In the genomic region with DNA sequence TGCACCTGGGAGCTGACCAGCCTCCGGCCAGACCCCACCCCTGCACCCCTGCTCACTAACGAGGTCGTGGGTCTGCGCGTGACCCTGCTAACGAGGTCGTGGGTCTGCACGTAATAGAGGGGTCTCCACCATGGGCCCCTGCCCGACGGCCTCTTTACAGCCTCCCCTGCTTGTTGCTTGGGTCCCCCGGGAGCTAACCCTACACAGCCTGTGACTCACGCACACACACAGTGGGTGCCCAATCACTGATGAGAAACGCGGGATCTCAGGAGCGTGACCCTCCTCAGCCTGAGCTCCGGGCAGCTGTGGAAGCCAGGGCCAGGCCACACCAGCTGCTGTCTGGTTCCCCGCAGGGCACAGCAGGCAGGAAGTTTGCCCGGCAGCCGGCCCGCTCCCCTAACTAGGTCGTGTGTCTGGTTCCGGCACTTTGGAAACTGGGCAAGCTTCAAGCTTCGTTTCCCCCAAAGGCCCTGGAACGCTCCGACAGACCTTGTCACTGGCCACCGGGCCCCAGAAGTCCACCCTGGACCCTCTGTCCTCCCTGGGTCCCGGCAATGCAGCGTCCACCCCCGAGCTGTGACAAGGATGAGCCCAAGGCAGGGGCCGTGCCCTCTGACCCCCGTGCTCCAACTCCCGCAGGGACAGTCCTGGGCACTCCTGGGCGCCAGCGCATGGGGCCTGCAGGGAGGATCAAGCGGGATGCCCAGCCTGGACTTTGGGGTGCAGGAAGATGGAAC, we compare ENCODE assay signal across 11 cellular contexts. TPM values are rescaled to one million over a fixed set of nuclear protein-coding genes. Genes with fewer than 3 reads are reported as not detected.
A peak's percentile ranks its signal among the peaks of the same experiment; 100 is the strongest.
DNase-seq lines count a peak whose midpoint lies in the region; ATAC-seq, FAIRE-seq and TF ChIP-seq lines count a peak whose summit lies in the region.
"Had no signal": no experiment of that assay in that cellular context is flagged by ENCODE, and none has a peak within 500 bp of the region (broad histone marks: within the 10 kb centered on the region; RNA-seq: fewer than 3 reads in every experiment).

No MANE protein-coding gene starts in this region.

- intact Hi-C loops in activated CD8-positive, alpha-beta T cell treated with anti-CD3 and anti-CD28 coated beads for 36 hours (cut with micrococcal nuclease), result no loop called here
- intact Hi-C loops in ascending aorta (cut with DNase I), result no loop called here

- peaks cover 19% of the 10 kb centered on the region for H3K4me1 Mint-ChIP-seq in activated CD8-positive, alpha-beta T cell treated with anti-CD3 and anti-CD28 coated beads, Interleukin-2, amount 10 ng/mL, durations not matched to agents 7 days and 5 days (ENCODE audit: low read depth)
- H3K4me1 Mint-ChIP-seq in activated CD8-positive, alpha-beta T cell treated with anti-CD3 and anti-CD28 coated beads for 36 hours (ENCODE audit: low read depth), result peaks cover 17% of the 10 kb centered on the region
- H3K4me1 Mint-ChIP-seq in stimulated activated memory B cell treated with anti-CD40 and anti-IgM and Interleukin-4, amounts not matched to agents 10 μg/mL and 1 μg/mL and 100 μg/mL, for 72 hours, result peaks cover 42% of the 10 kb centered on the region

- no peaks in the 10 kb centered on the region for H4K20me1 ChIP-seq in OCI-LY1 (ENCODE audit: insufficient read depth, low read length)

- POLR2A ChIA-PET in activated CD8-positive, alpha-beta T cell treated with anti-CD3 and anti-CD28 coated beads, Interleukin-2, amount 10 ng/mL, durations not matched to agents 7 days and 5 days (lab: Charles Lee), result interaction anchor here (1.1 to 3.4 kb wide), 4 partner anchors 13 to 246 kb away, joined by 3 to 22 read pairs (median 14); partner anchors contain the start of gene PPDPF
- POLR2A ChIA-PET in activated CD8-positive, alpha-beta T cell treated with anti-CD3 and anti-CD28 coated beads for 36 hours (lab: Charles Lee), result interaction anchor here (0.8 to 4.9 kb wide), 3 partner anchors 7 to 39 kb away, joined by 3 to 48 read pairs (median 6); no protein-coding TSS in a partner anchor

- no peak overlapping the region for H3K27ac ChIP-seq in OCI-LY1 (ENCODE audit: low read depth, low read length, poor library complexity, severe bottlenecking)
- no peak overlapping the region for H3K27ac ChIP-seq in ascending aorta

- peak overlapping the region; percentile 84 for H3K27ac Mint-ChIP-seq in activated CD8-positive, alpha-beta T cell treated with anti-CD3 and anti-CD28 coated beads, Interleukin-2, amount 10 ng/mL, durations not matched to agents 7 days and 5 days
- H3K27ac Mint-ChIP-seq in activated CD8-positive, alpha-beta T cell treated with anti-CD3 and anti-CD28 coated beads for 36 hours, result no peak overlapping the region
- peak overlapping the region; percentile 60 for H3K27ac Mint-ChIP-seq in stimulated activated memory B cell treated with anti-CD40 and anti-IgM and Interleukin-4, amounts not matched to agents 10 μg/mL and 1 μg/mL and 100 μg/mL, for 72 hours
- H3K27ac Mint-ChIP-seq: activated naive CD4-positive, alpha-beta T cell treated with anti-CD3 and anti-CD28 coated beads, Interleukin-2, amount 50 U/mL, for 24 hours had no signal

- no peaks in the 10 kb centered on the region for H3K79me2 ChIP-seq in OCI-LY1 (ENCODE audit: insufficient read depth, low read length)

- H3F3A ChIP-seq in OCI-LY1 (ENCODE audit: insufficient read depth, low read length), result no peaks in the 10 kb centered on the region

- H3K4me2 ChIP-seq in OCI-LY1 (ENCODE audit: low read length), result peak overlapping the region; percentile 69; the same call in 1 of the 2 replicates

- no peak for TF ChIP-seq CTCF in activated CD8-positive, alpha-beta T cell treated with anti-CD3 and anti-CD28 coated beads for 36 hours (IDR thresholded peaks at IDR 0.05)
- TF ChIP-seq CTCF in OCI-LY1 (IDR thresholded peaks at IDR 0.05; ENCODE audit: low read length) (no peak), ascending aorta (IDR thresholded peaks at IDR 0.05) (no peak), D721Med (IDR thresholded peaks at IDR 0.05; ENCODE audit: insufficient read depth, missing control alignments) (no peak)

- no peaks in the 10 kb centered on the region for H3K27me3 Mint-ChIP-seq in activated CD8-positive, alpha-beta T cell treated with anti-CD3 and anti-CD28 coated beads, Interleukin-2, amount 10 ng/mL, durations not matched to agents 7 days and 5 days (ENCODE audit: low read depth)
- no peaks in the 10 kb centered on the region for H3K27me3 Mint-ChIP-seq in activated CD8-positive, alpha-beta T cell treated with anti-CD3 and anti-CD28 coated beads for 36 hours
- H3K27me3 Mint-ChIP-seq in stimulated activated memory B cell treated with anti-CD40 and anti-IgM and Interleukin-4, amounts not matched to agents 10 μg/mL and 1 μg/mL and 100 μg/mL, for 72 hours, result peaks cover 33% of the 10 kb centered on the region
- H3K27me3 Mint-ChIP-seq: activated naive CD4-positive, alpha-beta T cell treated with anti-CD3 and anti-CD28 coated beads, Interleukin-2, amount 50 U/mL, for 24 hours had no signal

- H2AFZ ChIP-seq in OCI-LY1 (ENCODE audit: low read length), result no peak overlapping the region

- no peaks in the 10 kb centered on the region for H3K9me2 ChIP-seq in OCI-LY1 (ENCODE audit: low read depth, low read length)

- no peak overlapping the region for H3K4me3 Mint-ChIP-seq in activated CD8-positive, alpha-beta T cell treated with anti-CD3 and anti-CD28 coated beads, Interleukin-2, amount 10 ng/mL, durations not matched to agents 7 days and 5 days
- H3K4me3 Mint-ChIP-seq in activated CD8-positive, alpha-beta T cell treated with anti-CD3 and anti-CD28 coated beads for 36 hours, result no peak overlapping the region
- H3K4me3 Mint-ChIP-seq in stimulated activated memory B cell treated with anti-CD40 and anti-IgM and Interleukin-4, amounts not matched to agents 10 μg/mL and 1 μg/mL and 100 μg/mL, for 72 hours, result peak overlapping the region; percentile 70

- no peak overlapping the region; the same call in 1 of the 2 replicates for H3K9ac ChIP-seq in OCI-LY1 (ENCODE audit: low read length)

- H3K4me1 ChIP-seq in OCI-LY1 (ENCODE audit: insufficient read depth, low read length, severe bottlenecking) (peaks cover 17% of the 10 kb centered on the region), ascending aorta (peaks cover 0 to 2% of the 10 kb centered on the region in 2 donors)

- CTCF ChIA-PET in activated CD8-positive, alpha-beta T cell treated with anti-CD3 and anti-CD28 coated beads, Interleukin-2, amount 10 ng/mL, durations not matched to agents 7 days and 5 days (lab: Charles Lee), result interaction anchor here (1.1 to 2.6 kb wide), 9 partner anchors 13 to 437 kb away, joined by 3 to 12 read pairs (median 7); partner anchors contain the start of genes LIME1 and PPDPF
- CTCF ChIA-PET in activated CD8-positive, alpha-beta T cell treated with anti-CD3 and anti-CD28 coated beads for 36 hours (lab: Charles Lee), result interaction anchor here (1.3 to 3.5 kb wide), 8 partner anchors 7 to 444 kb away, joined by 4 to 20 read pairs (median 8); partner anchors contain the start of genes ARFRP1, HELZ2, PRPF6 and SAMD10

- no peaks in the 10 kb centered on the region for H3K9me3 Mint-ChIP-seq in activated CD8-positive, alpha-beta T cell treated with anti-CD3 and anti-CD28 coated beads, Interleukin-2, amount 10 ng/mL, durations not matched to agents 7 days and 5 days (ENCODE audit: insufficient read depth)
- H3K9me3 Mint-ChIP-seq in activated CD8-positive, alpha-beta T cell treated with anti-CD3 and anti-CD28 coated beads for 36 hours, result no peaks in the 10 kb centered on the region
- H3K9me3 Mint-ChIP-seq in stimulated activated memory B cell treated with anti-CD40 and anti-IgM and Interleukin-4, amounts not matched to agents 10 μg/mL and 1 μg/mL and 100 μg/mL, for 72 hours, result peaks cover 4% of the 10 kb centered on the region
- H3K9me3 Mint-ChIP-seq: activated naive CD4-positive, alpha-beta T cell treated with anti-CD3 and anti-CD28 coated beads, Interleukin-2, amount 50 U/mL, for 24 hours; CD4-positive, alpha-beta memory T cell had no signal

- H3K9me3 ChIP-seq in OCI-LY1 (ENCODE audit: low read length) (no peaks in the 10 kb centered on the region), ascending aorta (no peaks in the 10 kb centered on the region)

- H3K36me3 ChIP-seq in OCI-LY1 (ENCODE audit: insufficient read depth, low read length) (no peaks in the 10 kb centered on the region), ascending aorta (no peaks in the 10 kb centered on the region)

- no peak for FAIRE-seq in D721Med (lab: Jason Lieb, UNC)

- H3K27me3 ChIP-seq in OCI-LY1 (ENCODE audit: insufficient read depth, low read length), result peaks cover 12% of the 10 kb centered on the region; the same call in 1 of the 2 replicates
- H3K27me3 ChIP-seq in ascending aorta, result peaks cover 8% of the 10 kb centered on the region

- no peak for ATAC-seq in activated CD8-positive, alpha-beta T cell treated with anti-CD3 and anti-CD28 coated beads, Interleukin-2, amount 10 ng/mL, durations not matched to agents 7 days and 5 days
- no peak for ATAC-seq in activated CD8-positive, alpha-beta T cell treated with anti-CD3 and anti-CD28 coated beads for 36 hours
- peak; percentile 3 for ATAC-seq in esophagus mucosa
- no peak for ATAC-seq in stimulated activated memory B cell treated with anti-CD40 and anti-IgM and Interleukin-4, amounts not matched to agents 10 μg/mL and 1 μg/mL and 100 μg/mL, for 72 hours
- no peak for ATAC-seq in HG03439 (IDR thresholded peaks at IDR 0.05; ENCODE audit: unreplicated experiment)

- no peak for DNase-seq in activated CD8-positive, alpha-beta T cell treated with anti-CD3 and anti-CD28 coated beads, Interleukin-2, amount 10 ng/mL, durations not matched to agents 7 days and 5 days
- DNase-seq in activated CD8-positive, alpha-beta T cell treated with anti-CD3 and anti-CD28 coated beads for 36 hours, result no peak
- DNase-seq in ascending aorta (ENCODE audit: low spot score in 2 of 2), result no peak
- DNase-seq in D721Med (ENCODE audit: insufficient read length, low spot score), result no peak
- DNase-seq: kidney glomerular epithelial cell had no signal

- H3K36me3 Mint-ChIP-seq in activated CD8-positive, alpha-beta T cell treated with anti-CD3 and anti-CD28 coated beads, Interleukin-2, amount 10 ng/mL, durations not matched to agents 7 days and 5 days (ENCODE audit: low read depth), result no peaks in the 10 kb centered on the region
- H3K36me3 Mint-ChIP-seq in activated CD8-positive, alpha-beta T cell treated with anti-CD3 and anti-CD28 coated beads for 36 hours (ENCODE audit: low read depth), result no peaks in the 10 kb centered on the region
- H3K36me3 Mint-ChIP-seq in stimulated activated memory B cell treated with anti-CD40 and anti-IgM and Interleukin-4, amounts not matched to agents 10 μg/mL and 1 μg/mL and 100 μg/mL, for 72 hours, result no peaks in the 10 kb centered on the region
- H3K36me3 Mint-ChIP-seq: activated naive CD4-positive, alpha-beta T cell treated with anti-CD3 and anti-CD28 coated beads, Interleukin-2, amount 50 U/mL, for 24 hours; CD4-positive, alpha-beta memory T cell had no signal

- H3K4me3 ChIP-seq in OCI-LY1 (ENCODE audit: low read depth, low read length, poor library complexity, severe bottlenecking), result peak overlapping the region; percentile 60
- no peak overlapping the region for H3K4me3 ChIP-seq in ascending aorta

RNA-seq across cellular contexts. Expression of gene PTK6, which starts 0.8 kb away (rescaled TPM):
- under 1 TPM in 1 of 2 experiments, not detected in 1; 0.34 TPM for total RNA-seq in activated CD8-positive, alpha-beta T cell treated with anti-CD3 and anti-CD28 coated beads, Interleukin-2, amount 10 ng/mL, durations not matched to agents 7 days and 5 days
- under 1 TPM in 1 of 2 experiments, not detected in 1; 0.18 TPM for total RNA-seq in activated CD8-positive, alpha-beta T cell treated with anti-CD3 and anti-CD28 coated beads for 36 hours
- 92.7 TPM for total RNA-seq in esophagus mucosa
- total RNA-seq in ascending aorta, result not detected
- total RNA-seq: CD4-positive, alpha-beta memory T cell had no signal

RNA-seq across cellular contexts. Expression of gene SRMS, which starts 11.1 kb away (rescaled TPM):
- total RNA-seq in activated CD8-positive, alpha-beta T cell treated with anti-CD3 and anti-CD28 coated beads, Interleukin-2, amount 10 ng/mL, durations not matched to agents 7 days and 5 days, result not detected
- total RNA-seq in activated CD8-positive, alpha-beta T cell treated with anti-CD3 and anti-CD28 coated beads for 36 hours, result not detected
- total RNA-seq in esophagus mucosa (0.44 TPM), ascending aorta (not detected)
- total RNA-seq: CD4-positive, alpha-beta memory T cell had no signal

RNA-seq across cellular contexts. Expression of gene PPDPF, which starts 15.8 kb away (rescaled TPM):
- 100 to 1,000 TPM; 292 to 296 TPM for total RNA-seq in activated CD8-positive, alpha-beta T cell treated with anti-CD3 and anti-CD28 coated beads, Interleukin-2, amount 10 ng/mL, durations not matched to agents 7 days and 5 days
- 100 to 1,000 TPM; 193 to 226 TPM for total RNA-seq in activated CD8-positive, alpha-beta T cell treated with anti-CD3 and anti-CD28 coated beads for 36 hours
- total RNA-seq in esophagus mucosa (459 TPM), ascending aorta (242 TPM)

RNA-seq across cellular contexts. Expression of gene FNDC11, which starts 17.6 kb away (rescaled TPM):
- total RNA-seq in activated CD8-positive, alpha-beta T cell treated with anti-CD3 and anti-CD28 coated beads, Interleukin-2, amount 10 ng/mL, durations not matched to agents 7 days and 5 days, result under 1 TPM; 0.26 to 0.29 TPM
- total RNA-seq in activated CD8-positive, alpha-beta T cell treated with anti-CD3 and anti-CD28 coated beads for 36 hours, result under 1 TPM; 0.23 to 0.27 TPM
- total RNA-seq in esophagus mucosa, result 0.28 TPM
- not detected for total RNA-seq in ascending aorta

RNA-seq across cellular contexts. Expression of gene EEF1A2, which starts 37.5 kb away (rescaled TPM):
- total RNA-seq in activated CD8-positive, alpha-beta T cell treated with anti-CD3 and anti-CD28 coated beads, Interleukin-2, amount 10 ng/mL, durations not matched to agents 7 days and 5 days, result not detected
- total RNA-seq in activated CD8-positive, alpha-beta T cell treated with anti-CD3 and anti-CD28 coated beads for 36 hours, result 1 to 10 TPM; 1.4 to 2.2 TPM
- total RNA-seq in esophagus mucosa, result 0.76 TPM
- 1.1 TPM for total RNA-seq in ascending aorta

Comparison
In these comparisons a context has a peak if more than half of its experiments do, and no peak if none do; other contexts are left out.
1. RNA of gene PTK6, which starts 0.8 kb away (total RNA-seq): 92.7 TPM in esophagus mucosa (single experiment); 0.34 TPM in activated CD8-positive, alpha-beta T cell treated with anti-CD3 and anti-CD28 coated beads, Interleukin-2, amount 10 ng/mL, durations not matched to agents 7 days and 5 days, 0.18 TPM in activated CD8-positive, alpha-beta T cell treated with anti-CD3 and anti-CD28 coated beads for 36 hours and not detected in ascending aorta (single experiment); every median in the first group is over 10 times any median in the second.